9 cellular contexts compared by ENCODE assay signal in the genomic region with DNA sequence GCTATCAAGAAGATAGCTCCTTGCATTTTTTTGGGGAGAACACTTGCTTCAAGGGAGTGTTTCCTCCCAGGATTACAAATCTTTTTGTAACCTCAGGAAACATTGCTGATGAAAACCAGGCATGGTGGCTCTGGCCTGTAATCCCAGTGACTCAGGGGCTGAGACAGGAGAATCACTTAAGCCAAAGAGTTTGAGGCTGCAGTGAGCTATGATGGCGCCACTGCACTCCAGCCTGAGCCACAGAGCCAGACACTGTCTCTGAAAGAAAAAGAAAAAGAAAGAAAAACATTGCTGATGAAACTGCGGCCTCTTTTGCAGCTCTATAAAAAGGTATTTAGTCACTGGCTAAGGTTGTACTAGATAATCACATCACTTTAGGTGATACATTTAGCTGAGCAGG. TPM values are rescaled to one million over a fixed set of nuclear protein-coding genes. Genes with fewer than 3 reads are reported as not detected.
DNase-seq lines count a peak whose midpoint lies in the region; ATAC-seq, FAIRE-seq and TF ChIP-seq lines count a peak whose summit lies in the region.
"Had no signal": no experiment of that assay in that cellular context is flagged by ENCODE, and none has a peak within 500 bp of the region (broad histone marks: within the 10 kb centered on the region; RNA-seq: fewer than 3 reads in every experiment).

No MANE protein-coding gene starts in this region.

- no peak overlapping the region for H3K4me3 Mint-ChIP-seq in CD4-positive, alpha-beta memory T cell
- peak overlapping the region; percentile 28 for H3K4me3 Mint-ChIP-seq in MCF 10A (ENCODE audit: unreplicated experiment)
- H3K4me3 Mint-ChIP-seq in naive thymus-derived CD4-positive, alpha-beta T cell, result peak overlapping the region in 1 of 10 donors; percentile 67

- H3K4me1 ChIP-seq in CD4-positive, alpha-beta memory T cell (ENCODE audit: insufficient read depth, low read length), result peaks cover 35% of the 10 kb centered on the region
- peaks cover 62% of the 10 kb centered on the region for H3K4me1 ChIP-seq in KMS-11 (ENCODE audit: low read depth, poor library complexity, severe bottlenecking)
- H3K4me1 ChIP-seq in naive thymus-derived CD4-positive, alpha-beta T cell (ENCODE audit: control insufficient read depth in 2 of 2, insufficient read depth in 2 of 2, low read length in 2 of 2), result peaks cover 11 to 25% of the 10 kb centered on the region in 2 donors
- H3K4me1 ChIP-seq in kidney (ENCODE audit: control insufficient read depth in 1 of 2, insufficient read depth in 1 of 2, low read depth in 1 of 2, low read length in 2 of 2), result peaks cover 13 to 20% of the 10 kb centered on the region in 2 donors

- no peaks in the 10 kb centered on the region for H3K27me3 ChIP-seq in CD4-positive, alpha-beta memory T cell (ENCODE audit: insufficient read depth, low read length)
- no peaks in the 10 kb centered on the region for H3K27me3 ChIP-seq in KMS-11 (ENCODE audit: insufficient read depth, low read depth)
- no peaks in the 10 kb centered on the region for H3K27me3 ChIP-seq in naive thymus-derived CD4-positive, alpha-beta T cell (ENCODE audit: control insufficient read depth in 2 of 2, insufficient read depth in 2 of 2, low read length in 2 of 2)

- no peaks in the 10 kb centered on the region for H3K36me3 Mint-ChIP-seq in CD4-positive, alpha-beta memory T cell
- H3K36me3 Mint-ChIP-seq in MCF 10A (ENCODE audit: insufficient read depth, unreplicated experiment), result peaks cover 4% of the 10 kb centered on the region
- peaks cover 0 to 13% (median 5%) of the 10 kb centered on the region in 5 donors for H3K36me3 Mint-ChIP-seq in naive thymus-derived CD4-positive, alpha-beta T cell

- CTCF ChIA-PET in CD4-positive, alpha-beta memory T cell (lab: Charles Lee; ENCODE audit: partially characterized antibody), result interaction anchor here (0.7 to 1.5 kb wide), 6 partner anchors 13 to 462 kb away, joined by 3 to 5 read pairs (median 4); a partner anchor contains a TSS
- CTCF ChIA-PET in MCF 10A (lab: Yijun Ruan, JAX), result interaction anchor here (0.7 kb wide), 1 partner anchor 143 kb away, joined by 5 read pairs; no protein-coding TSS in a partner anchor
- CTCF ChIA-PET in naive thymus-derived CD4-positive, alpha-beta T cell (lab: Charles Lee), result no interaction called here

- peak overlapping the region; percentile 97 for H3K4me2 ChIP-seq in KMS-11

- POLR2A ChIA-PET in CD4-positive, alpha-beta memory T cell (lab: Charles Lee; ENCODE audit: partially characterized antibody), result interaction anchor here (0.6 to 4.7 kb wide), 6 partner anchors 10 to 287 kb away, joined by 3 to 82 read pairs (median 18); no protein-coding TSS in a partner anchor
- POLR2A ChIA-PET in MCF 10A (lab: Yijun Ruan, JAX), result interaction anchor here (0.6 to 3.5 kb wide), 6 partner anchors 17 to 294 kb away, joined by 3 to 21 read pairs (median 6); no protein-coding TSS in a partner anchor
- POLR2A ChIA-PET in naive thymus-derived CD4-positive, alpha-beta T cell (lab: Charles Lee), result interaction anchor here (0.7 to 4.8 kb wide), 5 partner anchors 10 to 290 kb away, joined by 3 to 72 read pairs (median 15); no protein-coding TSS in a partner anchor

- peaks cover 12 to 39% (median 20%) of the 10 kb centered on the region in 4 donors for H3K4me1 Mint-ChIP-seq in CD4-positive, alpha-beta memory T cell
- H3K4me1 Mint-ChIP-seq in MCF 10A (ENCODE audit: insufficient read depth, unreplicated experiment), result peaks cover 10% of the 10 kb centered on the region
- peaks cover 27 to 52% (median 39%) of the 10 kb centered on the region in 7 donors for H3K4me1 Mint-ChIP-seq in naive thymus-derived CD4-positive, alpha-beta T cell

- ATAC-seq in naive thymus-derived CD4-positive, alpha-beta T cell, result no peak
- ATAC-seq in GM18520 (IDR thresholded peaks at IDR 0.05; ENCODE audit: unreplicated experiment), result no peak
- ATAC-seq in HG03521 (IDR thresholded peaks at IDR 0.05; ENCODE audit: unreplicated experiment), result no peak
- no peak for ATAC-seq in HG03108 (IDR thresholded peaks at IDR 0.05; ENCODE audit: unreplicated experiment)
- ATAC-seq: naive thymus-derived CD8-positive, alpha-beta T cell had no signal

- TF ChIP-seq CTCF in KMS-11 (conservative IDR thresholded peaks at IDR 0.05; ENCODE audit: low read depth, low read length) (no peak), MCF 10A (IDR thresholded peaks at IDR 0.05; ENCODE audit: unreplicated experiment) (no peak), kidney (IDR thresholded peaks at IDR 0.05; ENCODE audit: borderline replicate concordance, extremely low read depth, insufficient read depth) (no peak)

- no TSS peak for BruUV-seq in MCF 10A (replicated peaks; lab: Mats Ljungman, UMichigan)

- H3K9ac ChIP-seq in KMS-11 (peak overlapping the region; percentile 91; the same call in 1 of the 2 replicates), kidney (ENCODE audit: low read length in 2 of 2) (peak overlapping the region in 1 of 2 donors; percentile 86)

- no peaks in the 10 kb centered on the region for H3K9me3 ChIP-seq in CD4-positive, alpha-beta memory T cell (ENCODE audit: control insufficient read depth in 1 of 2, low read length in 2 of 2)
- no peaks in the 10 kb centered on the region for H3K9me3 ChIP-seq in naive thymus-derived CD4-positive, alpha-beta T cell (ENCODE audit: control insufficient read depth in 2 of 3, low read length in 3 of 3)
- H3K9me3 ChIP-seq in kidney (ENCODE audit: control insufficient read depth in 1 of 2, low read length in 2 of 2), result peaks cover 0 to 8% of the 10 kb centered on the region in 2 donors

- no peaks in the 10 kb centered on the region for H3K27me3 Mint-ChIP-seq in CD4-positive, alpha-beta memory T cell
- H3K27me3 Mint-ChIP-seq in MCF 10A (ENCODE audit: insufficient read depth, unreplicated experiment), result no peaks in the 10 kb centered on the region
- peaks cover 0 to 2% (median 0%) of the 10 kb centered on the region in 5 donors for H3K27me3 Mint-ChIP-seq in naive thymus-derived CD4-positive, alpha-beta T cell
- H3K27me3 Mint-ChIP-seq: naive thymus-derived CD8-positive, alpha-beta T cell had no signal

- peak overlapping the region in 1 of 7 donors; percentile 85 for H3K27ac Mint-ChIP-seq in CD4-positive, alpha-beta memory T cell
- H3K27ac Mint-ChIP-seq in MCF 10A (ENCODE audit: low read depth, unreplicated experiment), result no peak overlapping the region
- H3K27ac Mint-ChIP-seq in naive thymus-derived CD4-positive, alpha-beta T cell, result no peak overlapping the region

- H3K4me3 ChIP-seq in CD4-positive, alpha-beta memory T cell (ENCODE audit: low read length in 2 of 2), result peak overlapping the region in 1 of 2 donors; percentile 66
- H3K4me3 ChIP-seq in KMS-11 (IDR thresholded peaks at IDR 0.05; ENCODE audit: insufficient read depth, low read depth, low read length) (no peak overlapping the region), kidney (ENCODE audit: low read length in 2 of 2) (no peak overlapping the region)
- H3K4me3 ChIP-seq in naive thymus-derived CD4-positive, alpha-beta T cell (ENCODE audit: low read length), result no peak overlapping the region

- no peaks in the 10 kb centered on the region for H3K36me3 ChIP-seq in CD4-positive, alpha-beta memory T cell (ENCODE audit: insufficient read depth, low read length)
- H3K36me3 ChIP-seq in KMS-11 (ENCODE audit: insufficient read depth) (no peaks in the 10 kb centered on the region), kidney (ENCODE audit: control insufficient read depth in 1 of 2, insufficient read depth in 2 of 2, low read length in 2 of 2) (no peaks in the 10 kb centered on the region)
- no peaks in the 10 kb centered on the region for H3K36me3 ChIP-seq in naive thymus-derived CD4-positive, alpha-beta T cell (ENCODE audit: control insufficient read depth in 2 of 3, insufficient read depth in 3 of 3, low read length in 3 of 3)

- H3K79me2 ChIP-seq in KMS-11 (ENCODE audit: insufficient read depth, low read depth), result no peaks in the 10 kb centered on the region

- intact Hi-C loops in CD4-positive, alpha-beta memory T cell (cut with micrococcal nuclease), result loop anchor here (10.0 kb wide), 1 partner anchor 1068 kb away; no protein-coding TSS in a partner anchor
- intact Hi-C loops in MCF 10A (cut with micrococcal nuclease) (no loop called here), kidney (cut with DNase I) (no loop called here)
- intact Hi-C loops in naive thymus-derived CD4-positive, alpha-beta T cell (cut with micrococcal nuclease), result loop anchor here in 1 of 2 donors (10.0 kb wide), 2 partner anchors 1068 to 1378 kb away; a partner anchor contains a TSS

- H2AFZ ChIP-seq in KMS-11 (ENCODE audit: low read depth), result peak overlapping the region; percentile 78

- no peak for FAIRE-seq in kidney (lab: Jason Lieb, UNC)

- DNase-seq in CD4-positive, alpha-beta memory T cell, result no peak
- DNase-seq in MCF 10A (ENCODE audit: unreplicated experiment) (no peak), kidney (no peak)
- DNase-seq in naive thymus-derived CD4-positive, alpha-beta T cell, result no peak

- no peaks in the 10 kb centered on the region for H4K20me1 ChIP-seq in KMS-11 (ENCODE audit: insufficient read depth)

- peaks cover 0 to 6% (median 2%) of the 10 kb centered on the region in 8 donors for H3K9me3 Mint-ChIP-seq in CD4-positive, alpha-beta memory T cell
- H3K9me3 Mint-ChIP-seq in MCF 10A (ENCODE audit: unreplicated experiment), result no peaks in the 10 kb centered on the region
- peaks cover 0 to 11% (median 0%) of the 10 kb centered on the region in 11 donors for H3K9me3 Mint-ChIP-seq in naive thymus-derived CD4-positive, alpha-beta T cell

- peak overlapping the region; percentile 97 for H3K27ac ChIP-seq in CD4-positive, alpha-beta memory T cell (ENCODE audit: low read depth, low read length)
- H3K27ac ChIP-seq in KMS-11 (peak overlapping the region; percentile 94), kidney (ENCODE audit: low read depth in 2 of 2, low read length in 2 of 2) (no peak overlapping the region)
- peak overlapping the region; percentile 98 for H3K27ac ChIP-seq in naive thymus-derived CD4-positive, alpha-beta T cell (ENCODE audit: low read depth, low read length)

RNA-seq across cellular contexts. Expression of a gene that starts 7.3 kb away (rescaled TPM):
- total RNA-seq in CD4-positive, alpha-beta memory T cell, result 1,000 to 10,000 TPM; 3,010 to 3,866 TPM
- not detected for polyA plus RNA-seq in CD4-positive, alpha-beta memory T cell
- total RNA-seq in MCF 10A (2022), result 1,539 and 1,606 TPM in 2 replicates
- total RNA-seq in naive thymus-derived CD4-positive, alpha-beta T cell, result 1,000 to 10,000 TPM; 2,341 to 4,458 (median 3,337) TPM
- not detected for polyA plus RNA-seq in naive thymus-derived CD4-positive, alpha-beta T cell
- total RNA-seq in kidney, result 8,605 TPM
- polyA plus RNA-seq in kidney (ENCODE audit: insufficient read depth, low read depth, low replicate concordance), result 26.8 TPM

RNA-seq across cellular contexts. Expression of a gene that starts 18.7 kb away (rescaled TPM):
- 10 to 100 TPM; 84.9 to 91.7 TPM for total RNA-seq in CD4-positive, alpha-beta memory T cell
- 1 to 10 TPM in 1 of 2 donors, under 1 TPM in 1; 0.77 to 8.4 TPM for polyA plus RNA-seq in CD4-positive, alpha-beta memory T cell
- 8.8 and 9.6 TPM in 2 replicates for total RNA-seq in MCF 10A (2022)
- total RNA-seq in naive thymus-derived CD4-positive, alpha-beta T cell, result 10 to 100 TPM; 33.8 to 84.8 (median 62.7) TPM
- 1 to 10 TPM; 1.4 to 6.8 TPM for polyA plus RNA-seq in naive thymus-derived CD4-positive, alpha-beta T cell
- 30.5 TPM for total RNA-seq in kidney
- polyA plus RNA-seq in kidney (ENCODE audit: insufficient read depth, low read depth, low replicate concordance), result 10.6 TPM

Comparison
In these comparisons a context has a peak if more than half of its experiments do, and no peak if none do; other contexts are left out.
1. H3K27ac ChIP-seq: peak in CD4-positive, alpha-beta memory T cell (single experiment), KMS-11 (single experiment) and naive thymus-derived CD4-positive, alpha-beta T cell (single experiment); none in kidney (0 of 2).